ENCODE assay signal across 1 cellular context in the genomic region with DNA sequence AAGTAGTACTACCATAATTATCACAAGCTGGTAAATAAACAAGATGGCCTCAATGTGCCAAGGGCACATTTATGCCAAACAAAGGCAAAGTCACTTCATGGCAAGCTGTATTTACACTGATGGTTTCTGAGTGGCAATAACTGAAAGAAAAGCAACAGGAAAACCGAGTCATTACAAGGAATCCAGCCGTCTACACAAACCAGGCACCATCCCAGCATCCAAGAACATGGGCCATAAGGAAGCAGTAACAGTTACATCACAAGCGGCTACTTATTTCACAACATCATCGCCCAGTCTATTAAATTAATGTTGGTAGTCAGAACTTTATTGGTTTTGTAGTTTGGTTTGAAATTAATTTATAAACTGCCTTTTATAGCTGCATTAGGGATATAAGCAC.
TF ChIP-seq lines count a peak whose summit lies in the region.

No MANE protein-coding gene starts in this region.

TF ChIP-seq in GM23338, 12 proteins besides CTCF, POLR2A, EP300 and RAD21 (continued from another document):
- TF ChIP-seq, protein P1, sequence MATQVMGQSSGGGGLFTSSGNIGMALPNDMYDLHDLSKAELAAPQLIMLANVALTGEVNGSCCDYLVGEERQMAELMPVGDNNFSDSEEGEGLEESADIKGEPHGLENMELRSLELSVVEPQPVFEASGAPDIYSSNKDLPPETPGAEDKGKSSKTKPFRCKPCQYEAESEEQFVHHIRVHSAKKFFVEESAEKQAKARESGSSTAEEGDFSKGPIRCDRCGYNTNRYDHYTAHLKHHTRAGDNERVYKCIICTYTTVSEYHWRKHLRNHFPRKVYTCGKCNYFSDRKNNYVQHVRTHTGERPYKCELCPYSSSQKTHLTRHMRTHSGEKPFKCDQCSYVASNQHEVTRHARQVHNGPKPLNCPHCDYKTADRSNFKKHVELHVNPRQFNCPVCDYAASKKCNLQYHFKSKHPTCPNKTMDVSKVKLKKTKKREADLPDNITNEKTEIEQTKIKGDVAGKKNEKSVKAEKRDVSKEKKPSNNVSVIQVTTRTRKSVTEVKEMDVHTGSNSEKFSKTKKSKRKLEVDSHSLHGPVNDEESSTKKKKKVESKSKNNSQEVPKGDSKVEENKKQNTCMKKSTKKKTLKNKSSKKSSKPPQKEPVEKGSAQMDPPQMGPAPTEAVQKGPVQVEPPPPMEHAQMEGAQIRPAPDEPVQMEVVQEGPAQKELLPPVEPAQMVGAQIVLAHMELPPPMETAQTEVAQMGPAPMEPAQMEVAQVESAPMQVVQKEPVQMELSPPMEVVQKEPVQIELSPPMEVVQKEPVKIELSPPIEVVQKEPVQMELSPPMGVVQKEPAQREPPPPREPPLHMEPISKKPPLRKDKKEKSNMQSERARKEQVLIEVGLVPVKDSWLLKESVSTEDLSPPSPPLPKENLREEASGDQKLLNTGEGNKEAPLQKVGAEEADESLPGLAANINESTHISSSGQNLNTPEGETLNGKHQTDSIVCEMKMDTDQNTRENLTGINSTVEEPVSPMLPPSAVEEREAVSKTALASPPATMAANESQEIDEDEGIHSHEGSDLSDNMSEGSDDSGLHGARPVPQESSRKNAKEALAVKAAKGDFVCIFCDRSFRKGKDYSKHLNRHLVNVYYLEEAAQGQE (IDR thresholded peaks at IDR 0.05; ENCODE audit: unreplicated experiment), result no peak
- TF ChIP-seq CREB1 (CRISPR knock-in tag; IDR thresholded peaks at IDR 0.05; ENCODE audit: low read depth), result no peak
- no peak for TF ChIP-seq EZH2phosphoT487 (IDR thresholded peaks at IDR 0.05; ENCODE audit: unreplicated experiment)
- TF ChIP-seq JUNB (IDR thresholded peaks at IDR 0.05; ENCODE audit: unreplicated experiment), result no peak
- no peak for TF ChIP-seq POLR2AphosphoS5 (IDR thresholded peaks at IDR 0.05; ENCODE audit: low read depth)
- TF ChIP-seq ZNF114 (CRISPR knock-in tag; IDR thresholded peaks at IDR 0.05), result no peak
- no peak for TF ChIP-seq STAT1 (IDR thresholded peaks at IDR 0.05; ENCODE audit: unreplicated experiment)
- no peak for TF ChIP-seq NANOG (IDR thresholded peaks at IDR 0.05; ENCODE audit: borderline replicate concordance)
- TF ChIP-seq EZH2 (IDR thresholded peaks at IDR 0.05; ENCODE audit: low read depth, unreplicated experiment), result no peak
